In the genomic region with DNA sequence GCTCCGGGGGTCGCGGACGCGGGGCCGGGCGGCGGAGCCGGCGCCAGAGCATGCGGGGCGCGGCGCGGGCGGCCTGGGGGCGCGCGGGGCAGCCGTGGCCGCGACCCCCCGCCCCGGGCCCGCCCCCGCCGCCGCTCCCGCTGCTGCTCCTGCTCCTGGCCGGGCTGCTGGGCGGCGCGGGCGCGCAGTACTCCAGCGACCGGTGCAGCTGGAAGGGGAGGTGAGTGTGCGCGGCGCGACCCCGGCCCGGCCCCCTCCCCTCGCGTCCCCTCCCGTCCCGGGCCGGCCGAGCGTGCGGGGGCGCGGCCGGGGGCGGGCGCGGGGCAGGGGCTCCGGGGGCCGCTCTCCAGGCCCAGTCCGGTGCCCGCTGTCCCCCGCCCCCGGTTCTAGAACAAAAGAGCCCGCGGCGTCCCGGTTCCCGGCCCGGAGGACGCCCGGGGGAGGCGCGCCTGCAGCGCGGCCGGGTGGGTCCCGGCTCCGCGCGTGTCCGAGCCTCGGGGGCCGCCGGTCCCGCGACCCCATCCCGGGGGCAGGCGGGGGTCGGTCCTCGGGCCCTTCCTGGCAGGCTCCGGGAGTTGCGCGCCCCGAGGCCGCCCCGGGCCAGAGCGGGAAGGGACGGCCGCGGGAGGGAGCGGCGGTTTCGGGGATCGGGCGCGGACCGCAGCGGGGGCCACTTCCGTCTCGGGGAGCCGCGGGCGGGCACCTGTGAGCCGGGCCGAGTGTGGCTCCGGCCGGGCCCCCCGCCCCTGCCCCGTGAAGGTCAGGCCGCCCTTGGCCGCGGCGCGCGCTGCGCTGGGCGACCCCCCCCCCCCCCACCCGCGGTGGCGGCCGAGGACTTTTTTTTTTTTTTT, we compare ENCODE assay signal across 9 cellular contexts. TPM values are rescaled to one million over a fixed set of nuclear protein-coding genes. Genes with fewer than 3 reads are reported as not detected.
A peak's percentile ranks its signal among the peaks of the same experiment; 100 is the strongest.
DNase-seq lines count a peak whose midpoint lies in the region; ATAC-seq and TF ChIP-seq lines count a peak whose summit lies in the region.
"Had no signal": no experiment of that assay in that cellular context is flagged by ENCODE, and none has a peak within 500 bp of the region (broad histone marks: within the 10 kb centered on the region; RNA-seq: fewer than 3 reads in every experiment).

No MANE protein-coding gene starts in this region.

- TF ChIP-seq POLR2A in tibial nerve (IDR thresholded peaks at IDR 0.05), result no peak

- peaks cover 11% of the 10 kb centered on the region for H3K4me1 ChIP-seq in iPS-15b (ENCODE audit: control insufficient read depth, insufficient read depth, low read length)
- peaks cover 0 to 55% (median 46%) of the 10 kb centered on the region in 4 donors for H3K4me1 ChIP-seq in tibial nerve

- intact Hi-C loops in activated CD4-positive, alpha-beta T cell treated with anti-CD3 and anti-CD28 coated beads for 36 hours (cut with DNase I, micrococcal nuclease), result loop anchor here in 1 of 2 experiments (1.0 to 5.0 kb wide), 4 partner anchors 29 to 431 kb away; partner anchors contain the start of genes FN3KRP and WDR45B

- H3K9me3 ChIP-seq in iPS-15b (ENCODE audit: control insufficient read depth, insufficient read depth, low read length) (no peaks in the 10 kb centered on the region), tibial nerve (no peaks in the 10 kb centered on the region)

- CTCF ChIA-PET in activated CD4-positive, alpha-beta T cell treated with anti-CD3 and anti-CD28 coated beads for 36 hours (lab: Charles Lee), result interaction anchor here (0.7 kb wide), 1 partner anchor 314 kb away, joined by 3 read pairs; no protein-coding TSS in a partner anchor
- CTCF ChIA-PET in activated CD4-positive, alpha-beta T cell treated with anti-CD3 and anti-CD28 coated beads, Interleukin-2, amount 10 ng/mL, durations not matched to agents 7 days and 5 days (lab: Charles Lee), result interaction anchor here (1.1 kb wide), 1 partner anchor 12 kb away, joined by 3 read pairs; no protein-coding TSS in a partner anchor
- CTCF ChIA-PET in T-cell (lab: Charles Lee), result no interaction called here

- H3K4me3 Mint-ChIP-seq in activated CD4-positive, alpha-beta T cell treated with anti-CD3 and anti-CD28 coated beads for 36 hours, result no peak overlapping the region
- no peak overlapping the region for H3K4me3 Mint-ChIP-seq in activated CD4-positive, alpha-beta T cell treated with anti-CD3 and anti-CD28 coated beads, Interleukin-2, amount 10 ng/mL, durations not matched to agents 7 days and 5 days
- no peak overlapping the region for H3K4me3 Mint-ChIP-seq in T-cell

- H3K4me3 ChIP-seq in iPS-15b (ENCODE audit: low read depth, low read length) (peak overlapping the region; percentile 30), tibial nerve (peak overlapping the region; percentile 62 to 96 (median 84))

- peaks cover 4% of the 10 kb centered on the region for H3K36me3 Mint-ChIP-seq in activated CD4-positive, alpha-beta T cell treated with anti-CD3 and anti-CD28 coated beads for 36 hours (ENCODE audit: low read depth)
- no peaks in the 10 kb centered on the region for H3K36me3 Mint-ChIP-seq in activated CD4-positive, alpha-beta T cell treated with anti-CD3 and anti-CD28 coated beads, Interleukin-2, amount 10 ng/mL, durations not matched to agents 7 days and 5 days (ENCODE audit: low read depth)
- no peaks in the 10 kb centered on the region for H3K36me3 Mint-ChIP-seq in T-cell
- H3K36me3 Mint-ChIP-seq: naive B cell had no signal

- WGBS in tibial nerve, 2 donors, result 0% methylated on average over 12 to 17 of the region's 131 CpGs

- TF ChIP-seq EP300 in tibial nerve (IDR thresholded peaks at IDR 0.05), result no peak

- POLR2A ChIA-PET in activated CD4-positive, alpha-beta T cell treated with anti-CD3 and anti-CD28 coated beads for 36 hours (lab: Charles Lee), result no interaction called here
- POLR2A ChIA-PET in activated CD4-positive, alpha-beta T cell treated with anti-CD3 and anti-CD28 coated beads, Interleukin-2, amount 10 ng/mL, durations not matched to agents 7 days and 5 days (lab: Charles Lee), result no interaction called here
- POLR2A ChIA-PET in T-cell (lab: Charles Lee), result no interaction called here

- no peak overlapping the region for H3K9ac ChIP-seq in iPS-15b (ENCODE audit: low read depth, low read length)

- peak; percentile 39 for DNase-seq in activated CD4-positive, alpha-beta T cell treated with anti-CD3 and anti-CD28 coated beads for 36 hours
- no peak for DNase-seq in activated CD4-positive, alpha-beta T cell treated with anti-CD3 and anti-CD28 coated beads, Interleukin-2, amount 10 ng/mL, durations not matched to agents 7 days and 5 days
- peak in 2 of 34 experiments; percentile 18 to 28 for DNase-seq in T-cell
- DNase-seq in tibial nerve (ENCODE audit: low spot score in 2 of 2), result no peak
- DNase-seq in RKO (ENCODE audit: low spot score), result no peak
- no peak for DNase-seq in hypothalamus (lab: John Stamatoyannopoulos, UW)

- peaks cover 24% of the 10 kb centered on the region for H3K27me3 ChIP-seq in iPS-15b (ENCODE audit: control insufficient read depth, insufficient read depth, low read length)
- no peaks in the 10 kb centered on the region for H3K27me3 ChIP-seq in tibial nerve

- H3K9me3 Mint-ChIP-seq in activated CD4-positive, alpha-beta T cell treated with anti-CD3 and anti-CD28 coated beads for 36 hours (ENCODE audit: low read depth), result no peaks in the 10 kb centered on the region
- no peaks in the 10 kb centered on the region for H3K9me3 Mint-ChIP-seq in activated CD4-positive, alpha-beta T cell treated with anti-CD3 and anti-CD28 coated beads, Interleukin-2, amount 10 ng/mL, durations not matched to agents 7 days and 5 days
- no peaks in the 10 kb centered on the region for H3K9me3 Mint-ChIP-seq in T-cell
- H3K9me3 Mint-ChIP-seq: naive B cell had no signal

- peaks cover 7% of the 10 kb centered on the region for H3K27me3 Mint-ChIP-seq in activated CD4-positive, alpha-beta T cell treated with anti-CD3 and anti-CD28 coated beads for 36 hours
- H3K27me3 Mint-ChIP-seq in activated CD4-positive, alpha-beta T cell treated with anti-CD3 and anti-CD28 coated beads, Interleukin-2, amount 10 ng/mL, durations not matched to agents 7 days and 5 days, result peaks cover 31% of the 10 kb centered on the region
- H3K27me3 Mint-ChIP-seq in T-cell, result peaks cover 0 to 2% of the 10 kb centered on the region in 2 donors

- peaks cover 32% of the 10 kb centered on the region for H3K4me1 Mint-ChIP-seq in activated CD4-positive, alpha-beta T cell treated with anti-CD3 and anti-CD28 coated beads for 36 hours
- H3K4me1 Mint-ChIP-seq in activated CD4-positive, alpha-beta T cell treated with anti-CD3 and anti-CD28 coated beads, Interleukin-2, amount 10 ng/mL, durations not matched to agents 7 days and 5 days, result peaks cover 28% of the 10 kb centered on the region
- H3K4me1 Mint-ChIP-seq in T-cell, result peaks cover 13 to 39% (median 33%) of the 10 kb centered on the region in 3 donors

- H3K36me3 ChIP-seq in iPS-15b (ENCODE audit: control insufficient read depth, insufficient read depth, low read length), result peaks cover 6% of the 10 kb centered on the region
- peaks cover 0 to 6% (median 0%) of the 10 kb centered on the region in 3 donors for H3K36me3 ChIP-seq in tibial nerve

- no peak for ATAC-seq in activated CD4-positive, alpha-beta T cell treated with anti-CD3 and anti-CD28 coated beads for 36 hours
- ATAC-seq in T-cell (replicated peaks in 1 of 4) (peak; percentile 12 to 38 (median 24)), GM18870 (IDR thresholded peaks at IDR 0.05; ENCODE audit: unreplicated experiment) (no peak)

- peak in 1 of 5 experiments; percentile 10 for TF ChIP-seq CTCF in tibial nerve (IDR thresholded peaks at IDR 0.05)

- H3K27ac ChIP-seq in tibial nerve, result peak overlapping the region; percentile 91 to 97 (median 95)

- H3K27ac Mint-ChIP-seq in activated CD4-positive, alpha-beta T cell treated with anti-CD3 and anti-CD28 coated beads for 36 hours, result no peak overlapping the region
- no peak overlapping the region for H3K27ac Mint-ChIP-seq in activated CD4-positive, alpha-beta T cell treated with anti-CD3 and anti-CD28 coated beads, Interleukin-2, amount 10 ng/mL, durations not matched to agents 7 days and 5 days
- no peak overlapping the region for H3K27ac Mint-ChIP-seq in T-cell

RNA-seq across cellular contexts. Expression of gene METRNL, which starts 0.6 kb away (rescaled TPM):
- 10 to 100 TPM; 22.4 to 26.3 TPM for total RNA-seq in activated CD4-positive, alpha-beta T cell treated with anti-CD3 and anti-CD28 coated beads for 36 hours
- 1 to 10 TPM; 2.1 to 2.2 TPM for total RNA-seq in activated CD4-positive, alpha-beta T cell treated with anti-CD3 and anti-CD28 coated beads, Interleukin-2, amount 10 ng/mL, durations not matched to agents 7 days and 5 days
- total RNA-seq in T-cell (10 to 100 TPM in 3 of 5 donors, 1 to 10 TPM in 2; 7.0 to 50.8 (median 11.9) TPM), tibial nerve (100 to 1,000 TPM; 112 to 162 (median 147) TPM)

Comparison
In these comparisons a context has a peak if more than half of its experiments do, and no peak if none do; other contexts are left out.
1. ATAC-seq: peak in T-cell (4 of 4); none in activated CD4-positive, alpha-beta T cell treated with anti-CD3 and anti-CD28 coated beads for 36 hours (single experiment) and GM18870 (single experiment).
2. CTCF ChIA-PET loops: an anchor here in activated CD4-positive, alpha-beta T cell treated with anti-CD3 and anti-CD28 coated beads for 36 hours (0.7 kb wide) and activated CD4-positive, alpha-beta T cell treated with anti-CD3 and anti-CD28 coated beads, Interleukin-2, amount 10 ng/mL, durations not matched to agents 7 days and 5 days (1.1 kb wide); none called in T-cell.